Comparison of ENCODE assay signal across 1 cellular context in genomic region chr20:17566345-17566744, GRCh38.
TF ChIP-seq lines count a peak whose summit lies in the region.

No MANE protein-coding gene starts in this region.

TF ChIP-seq in A549, 52 proteins besides CTCF, POLR2A, EP300 and RAD21 (continued from another document):
- TF ChIP-seq USF2 (IDR thresholded peaks at IDR 0.05) = no peak
- TF ChIP-seq HDAC2 (IDR thresholded peaks at IDR 0.05) = no peak
- TF ChIP-seq KDM1A (IDR thresholded peaks at IDR 0.05; ENCODE audit: low read depth) = no peak
- no peak for TF ChIP-seq MYC (IDR thresholded peaks at IDR 0.05; ENCODE audit: borderline replicate concordance, low read length)
- no peak for TF ChIP-seq CEBPB (IDR thresholded peaks at IDR 0.05)
- TF ChIP-seq JUNB (IDR thresholded peaks at IDR 0.05) = no peak
- no peak for TF ChIP-seq RARB (CRISPR knock-in tag; IDR thresholded peaks at IDR 0.05)
- no peak for TF ChIP-seq E2F6 (IDR thresholded peaks at IDR 0.05; ENCODE audit: borderline replicate concordance, low read depth)
- no peak for TF ChIP-seq HOXB5 (CRISPR knock-in tag; IDR thresholded peaks at IDR 0.05)
- TF ChIP-seq CHD4 (IDR thresholded peaks at IDR 0.05; ENCODE audit: borderline replicate concordance) = no peak
- no peak for TF ChIP-seq HMGXB4 (CRISPR knock-in tag; IDR thresholded peaks at IDR 0.05; ENCODE audit: borderline replicate concordance)
- no peak for TF ChIP-seq CBX8 (IDR thresholded peaks at IDR 0.05)
TF ChIP-seq in A549: peak in this region for 0.
